In the genomic region with DNA sequence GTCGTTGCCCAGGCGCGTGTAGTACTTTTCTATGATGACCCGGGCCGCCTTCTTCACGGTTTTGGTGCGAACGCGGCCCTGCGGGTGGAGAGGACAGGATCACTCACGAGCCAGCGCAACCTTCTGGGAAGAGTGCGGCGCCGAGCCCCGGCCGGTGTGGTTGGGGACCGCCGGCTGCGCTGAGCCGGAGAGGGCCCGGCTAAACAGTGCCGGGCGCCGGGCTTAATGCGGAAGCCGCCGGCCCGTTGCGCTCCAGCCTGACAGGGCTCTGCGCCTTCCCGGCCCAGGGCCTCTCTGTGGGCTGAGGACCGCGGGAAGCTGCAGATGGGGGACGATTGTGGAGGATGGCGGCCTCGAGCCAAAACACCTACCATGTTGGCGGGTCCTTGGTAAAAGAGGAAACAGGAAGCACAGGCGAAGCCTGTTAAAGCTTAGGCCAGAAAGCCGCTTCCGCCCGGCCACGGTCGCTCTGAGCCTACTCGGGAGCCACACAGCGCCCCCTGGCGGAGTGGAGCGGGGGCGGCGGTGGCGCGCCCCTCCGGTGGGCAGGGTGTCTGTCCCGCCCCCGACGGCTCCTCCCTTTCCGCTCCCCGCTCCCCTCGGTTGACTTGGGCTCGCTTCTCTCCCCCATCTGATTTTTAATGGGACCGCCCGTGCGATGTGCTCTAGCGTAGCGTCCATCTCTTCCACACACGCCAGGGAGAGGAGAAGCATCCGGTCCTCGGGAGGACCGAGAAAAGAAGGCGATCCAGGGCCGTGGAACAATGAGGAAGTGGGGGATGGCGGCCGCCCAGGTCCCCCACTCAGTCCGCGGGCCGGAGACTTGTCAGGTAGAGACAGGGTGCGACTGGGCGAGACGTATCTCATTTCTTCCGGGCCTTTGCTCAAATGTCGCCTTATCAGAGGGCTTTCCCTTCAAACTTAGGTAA, we compare ENCODE assay signal across 1 cellular context.
A peak's percentile ranks its signal among the peaks of the same experiment; 100 is the strongest.
TF ChIP-seq lines count a peak whose summit lies in the region.

Gene RPS17 (minus strand): TSS at position 403 of the 929 bp plus-strand sequence. CDS start 29 bp downstream, at position 374.

TF ChIP-seq in K562, 482 proteins besides CTCF, POLR2A, EP300 and RAD21 (continued from another document and continues in another):
- TF ChIP-seq, protein P1, sequence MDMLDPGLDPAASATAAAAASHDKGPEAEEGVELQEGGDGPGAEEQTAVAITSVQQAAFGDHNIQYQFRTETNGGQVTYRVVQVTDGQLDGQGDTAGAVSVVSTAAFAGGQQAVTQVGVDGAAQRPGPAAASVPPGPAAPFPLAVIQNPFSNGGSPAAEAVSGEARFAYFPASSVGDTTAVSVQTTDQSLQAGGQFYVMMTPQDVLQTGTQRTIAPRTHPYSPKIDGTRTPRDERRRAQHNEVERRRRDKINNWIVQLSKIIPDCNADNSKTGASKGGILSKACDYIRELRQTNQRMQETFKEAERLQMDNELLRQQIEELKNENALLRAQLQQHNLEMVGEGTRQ (CRISPR knock-in tag; IDR thresholded peaks at IDR 0.05) = no peak
- TF ChIP-seq TGIF2 (CRISPR knock-in tag; IDR thresholded peaks at IDR 0.05) = peak; percentile 62; the same call in 1 of the 2 replicates
- TF ChIP-seq ZNF431 (CRISPR knock-in tag; IDR thresholded peaks at IDR 0.05) = peak; percentile 59
- TF ChIP-seq ZNF318 (IDR thresholded peaks at IDR 0.05; ENCODE audit: borderline replicate concordance in 1 of 2, low read depth in 1 of 2) = no peak
- 0 out of 2 replicates have a peak, but pooled peaks have one; percentile 29 for TF ChIP-seq RBM15 (IDR thresholded peaks at IDR 0.05; ENCODE audit: insufficient read depth, low read length)
- no peak for TF ChIP-seq ZNF57 (CRISPR knock-in tag; IDR thresholded peaks at IDR 0.05)
- peak; percentile 100 for TF ChIP-seq POLR2G (IDR thresholded peaks at IDR 0.05; ENCODE audit: low read depth, low read length)
- TF ChIP-seq ZNF644 (tag; IDR thresholded peaks at IDR 0.05; ENCODE audit: low read depth) = no peak
- no peak for TF ChIP-seq HNRNPK (IDR thresholded peaks at IDR 0.05; ENCODE audit: low read depth, low read length, poor library complexity, severe bottlenecking)
- TF ChIP-seq GMEB1 (CRISPR knock-in tag; IDR thresholded peaks at IDR 0.05) = peak; percentile 55; the same call in 1 of the 2 replicates
- 0 out of 4 replicates have a peak, but pooled peaks of 1 of the 2 experiments have one; percentile 36 for TF ChIP-seq FOXA3 (CRISPR knock-in tag; conservative IDR thresholded peaks at IDR 0.05 in 1 of 2, IDR thresholded peaks at IDR 0.05 in 1 of 2)
- TF ChIP-seq SPI1 (IDR thresholded peaks at IDR 0.05; ENCODE audit: borderline replicate concordance, low read depth, low read length) = peak; percentile 92
- TF ChIP-seq, protein P2, sequence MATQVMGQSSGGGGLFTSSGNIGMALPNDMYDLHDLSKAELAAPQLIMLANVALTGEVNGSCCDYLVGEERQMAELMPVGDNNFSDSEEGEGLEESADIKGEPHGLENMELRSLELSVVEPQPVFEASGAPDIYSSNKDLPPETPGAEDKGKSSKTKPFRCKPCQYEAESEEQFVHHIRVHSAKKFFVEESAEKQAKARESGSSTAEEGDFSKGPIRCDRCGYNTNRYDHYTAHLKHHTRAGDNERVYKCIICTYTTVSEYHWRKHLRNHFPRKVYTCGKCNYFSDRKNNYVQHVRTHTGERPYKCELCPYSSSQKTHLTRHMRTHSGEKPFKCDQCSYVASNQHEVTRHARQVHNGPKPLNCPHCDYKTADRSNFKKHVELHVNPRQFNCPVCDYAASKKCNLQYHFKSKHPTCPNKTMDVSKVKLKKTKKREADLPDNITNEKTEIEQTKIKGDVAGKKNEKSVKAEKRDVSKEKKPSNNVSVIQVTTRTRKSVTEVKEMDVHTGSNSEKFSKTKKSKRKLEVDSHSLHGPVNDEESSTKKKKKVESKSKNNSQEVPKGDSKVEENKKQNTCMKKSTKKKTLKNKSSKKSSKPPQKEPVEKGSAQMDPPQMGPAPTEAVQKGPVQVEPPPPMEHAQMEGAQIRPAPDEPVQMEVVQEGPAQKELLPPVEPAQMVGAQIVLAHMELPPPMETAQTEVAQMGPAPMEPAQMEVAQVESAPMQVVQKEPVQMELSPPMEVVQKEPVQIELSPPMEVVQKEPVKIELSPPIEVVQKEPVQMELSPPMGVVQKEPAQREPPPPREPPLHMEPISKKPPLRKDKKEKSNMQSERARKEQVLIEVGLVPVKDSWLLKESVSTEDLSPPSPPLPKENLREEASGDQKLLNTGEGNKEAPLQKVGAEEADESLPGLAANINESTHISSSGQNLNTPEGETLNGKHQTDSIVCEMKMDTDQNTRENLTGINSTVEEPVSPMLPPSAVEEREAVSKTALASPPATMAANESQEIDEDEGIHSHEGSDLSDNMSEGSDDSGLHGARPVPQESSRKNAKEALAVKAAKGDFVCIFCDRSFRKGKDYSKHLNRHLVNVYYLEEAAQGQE (CRISPR knock-in tag; IDR thresholded peaks at IDR 0.05; ENCODE audit: low read depth) = peak; percentile 47; the same call in 1 of the 2 replicates
- peak; percentile 47; the same call in 1 of the 2 replicates for TF ChIP-seq DMBX1 (CRISPR knock-in tag; IDR thresholded peaks at IDR 0.05; ENCODE audit: borderline replicate concordance)
- peak; percentile 97 for TF ChIP-seq GTF2F1 (IDR thresholded peaks at IDR 0.05; ENCODE audit: low read depth, low read length)
- no peak for TF ChIP-seq ZNF707 (CRISPR knock-in tag; conservative IDR thresholded peaks at IDR 0.05)
- TF ChIP-seq ELF1 (tag; IDR thresholded peaks at IDR 0.05) = peak; percentile 99
- TF ChIP-seq IFI16 (CRISPR knock-in tag; IDR thresholded peaks at IDR 0.05) = no peak
- TF ChIP-seq ETV6 (IDR thresholded peaks at IDR 0.05; ENCODE audit: borderline replicate concordance in 1 of 2, low read depth in 2 of 2, low read length in 1 of 2) = peak; percentile 43 to 70; a peak in 2 of 4 replicates
- TF ChIP-seq ETV6 (CRISPR knock-in tag; IDR thresholded peaks at IDR 0.05; ENCODE audit: borderline replicate concordance) = no peak
- no peak for TF ChIP-seq HDGF (IDR thresholded peaks at IDR 0.05)
- TF ChIP-seq, protein P3, sequence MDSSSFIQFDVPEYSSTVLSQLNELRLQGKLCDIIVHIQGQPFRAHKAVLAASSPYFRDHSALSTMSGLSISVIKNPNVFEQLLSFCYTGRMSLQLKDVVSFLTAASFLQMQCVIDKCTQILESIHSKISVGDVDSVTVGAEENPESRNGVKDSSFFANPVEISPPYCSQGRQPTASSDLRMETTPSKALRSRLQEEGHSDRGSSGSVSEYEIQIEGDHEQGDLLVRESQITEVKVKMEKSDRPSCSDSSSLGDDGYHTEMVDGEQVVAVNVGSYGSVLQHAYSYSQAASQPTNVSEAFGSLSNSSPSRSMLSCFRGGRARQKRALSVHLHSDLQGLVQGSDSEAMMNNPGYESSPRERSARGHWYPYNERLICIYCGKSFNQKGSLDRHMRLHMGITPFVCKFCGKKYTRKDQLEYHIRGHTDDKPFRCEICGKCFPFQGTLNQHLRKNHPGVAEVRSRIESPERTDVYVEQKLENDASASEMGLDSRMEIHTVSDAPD (CRISPR knock-in tag; IDR thresholded peaks at IDR 0.05) = 0 out of 2 replicates have a peak, but pooled peaks have one; percentile 47
- TF ChIP-seq ZNF197 (CRISPR knock-in tag; IDR thresholded peaks at IDR 0.05; ENCODE audit: low read depth) = peak; percentile 73; the same call in 1 of the 2 replicates
- TF ChIP-seq THRAP3 (IDR thresholded peaks at IDR 0.05; ENCODE audit: borderline replicate concordance) = no peak
- TF ChIP-seq HLTF (IDR thresholded peaks at IDR 0.05) = peak; percentile 76; the same call in 1 of the 2 replicates
- peak; percentile 22; the same call in 1 of the 2 replicates for TF ChIP-seq TCF3 (CRISPR knock-in tag; IDR thresholded peaks at IDR 0.05)
- TF ChIP-seq ZNF232 (CRISPR knock-in tag; IDR thresholded peaks at IDR 0.05) = no peak; the same call in 1 of the 2 replicates
- no peak for TF ChIP-seq ZNF655 (CRISPR knock-in tag; IDR thresholded peaks at IDR 0.05)
- no peak for TF ChIP-seq BRF1 (IDR thresholded peaks at IDR 0.05; ENCODE audit: borderline replicate concordance, extremely low read depth, insufficient read length)
- TF ChIP-seq, protein P4, sequence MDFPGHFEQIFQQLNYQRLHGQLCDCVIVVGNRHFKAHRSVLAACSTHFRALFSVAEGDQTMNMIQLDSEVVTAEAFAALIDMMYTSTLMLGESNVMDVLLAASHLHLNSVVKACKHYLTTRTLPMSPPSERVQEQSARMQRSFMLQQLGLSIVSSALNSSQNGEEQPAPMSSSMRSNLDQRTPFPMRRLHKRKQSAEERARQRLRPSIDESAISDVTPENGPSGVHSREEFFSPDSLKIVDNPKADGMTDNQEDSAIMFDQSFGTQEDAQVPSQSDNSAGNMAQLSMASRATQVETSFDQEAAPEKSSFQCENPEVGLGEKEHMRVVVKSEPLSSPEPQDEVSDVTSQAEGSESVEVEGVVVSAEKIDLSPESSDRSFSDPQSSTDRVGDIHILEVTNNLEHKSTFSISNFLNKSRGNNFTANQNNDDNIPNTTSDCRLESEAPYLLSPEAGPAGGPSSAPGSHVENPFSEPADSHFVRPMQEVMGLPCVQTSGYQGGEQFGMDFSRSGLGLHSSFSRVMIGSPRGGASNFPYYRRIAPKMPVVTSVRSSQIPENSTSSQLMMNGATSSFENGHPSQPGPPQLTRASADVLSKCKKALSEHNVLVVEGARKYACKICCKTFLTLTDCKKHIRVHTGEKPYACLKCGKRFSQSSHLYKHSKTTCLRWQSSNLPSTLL (IDR thresholded peaks at IDR 0.05) = peak; percentile 96
- peak; percentile 75 for TF ChIP-seq ZNF263 (CRISPR knock-in tag; IDR thresholded peaks at IDR 0.05; ENCODE audit: borderline replicate concordance)
